ENCODE assay signal across 28 cellular contexts in genomic region chr13:44064376-44064775, GRCh38.
"Had no signal": no experiment of that assay in that cellular context is flagged by ENCODE, and none has a peak within 500 bp of the region (broad histone marks: within the 10 kb centered on the region; RNA-seq: fewer than 3 reads in every experiment).

No MANE protein-coding gene starts in this region.

- DNase-seq: naive thymus-derived CD4-positive, alpha-beta T cell; natural killer cell; occipital lobe; ovary; posterior cingulate gyrus; psoas muscle; right cardiac atrium; stimulated activated CD4-positive, alpha-beta T cell treated with anti-CD3 and anti-CD28 coated beads, Interleukin-15, amount 100 ng/mL, for 24 hours; stimulated activated CD4-positive, alpha-beta T cell treated with anti-CD3 and anti-CD28 coated beads, Interleukin-2, amount 100 ng/mL, for 24 hours; stimulated activated CD4-positive, alpha-beta T cell treated with anti-CD3 and anti-CD28 coated beads, Interleukin-2, amount 100 ng/mL, for 48 hours; stimulated activated CD4-positive, alpha-beta T cell treated with anti-CD3 and anti-CD28 coated beads, Interleukin-4, amount 100 ng/mL, for 24 hours; stimulated activated naive B cell treated with anti-CD40 and anti-IgM and Interleukin-4, amounts not matched to agents 10 μg/mL and 1 μg/mL and 100 μg/mL, for 72 hours; stimulated activated naive CD4-positive, alpha-beta T cell treated with Interleukin-2 at 50 U/mL for 16 hours; stomach; thyroid gland; upper lobe of right lung; uterus had no signal

- H3K27ac Mint-ChIP-seq: naive thymus-derived CD4-positive, alpha-beta T cell; natural killer cell; nephron; neural progenitor cell; progenitor cell of endocrine pancreas; stimulated activated effector memory CD8-positive, alpha-beta T cell treated with anti-CD3 and anti-CD28 coated beads, Interleukin-12 subunit alpha, Interleukin-12 subunit beta, amount 100 ng/mL, for 72 hours; stimulated activated naive B cell treated with anti-CD40 and anti-IgM and Interleukin-4, amounts not matched to agents 10 μg/mL and 1 μg/mL and 100 μg/mL, for 72 hours; stimulated activated naive CD8-positive, alpha-beta T cell treated with anti-CD3 and anti-CD28 coated beads, Interleukin-15, Interleukin-2, amounts not matched to agents 100 ng/mL and 50 ng/mL, for 24 hours; type B pancreatic cell had no signal

- H3K4me1 ChIP-seq: parathyroid adenoma, psoas muscle, thyroid gland, tibial nerve, upper lobe of right lung, uterus had no signal

- H3K9me3 ChIP-seq: ovary, psoas muscle, stomach, thoracic aorta, thyroid gland, tibial nerve, upper lobe of right lung, uterus had no signal

- H3K27me3 ChIP-seq: neural progenitor cell, ovary, stomach, thyroid gland, tibial nerve, upper lobe of right lung, uterus had no signal

- H3K4me3 Mint-ChIP-seq: naive thymus-derived CD4-positive, alpha-beta T cell; natural killer cell; nephron; neural progenitor cell; stimulated activated effector memory CD8-positive, alpha-beta T cell treated with anti-CD3 and anti-CD28 coated beads, Interleukin-12 subunit alpha, Interleukin-12 subunit beta, amount 100 ng/mL, for 72 hours; stimulated activated naive B cell treated with anti-CD40 and anti-IgM and Interleukin-4, amounts not matched to agents 10 μg/mL and 1 μg/mL and 100 μg/mL, for 72 hours; stimulated activated naive CD8-positive, alpha-beta T cell treated with anti-CD3 and anti-CD28 coated beads, Interleukin-15, Interleukin-2, amounts not matched to agents 100 ng/mL and 50 ng/mL, for 24 hours; type B pancreatic cell had no signal

- H3K36me3 ChIP-seq: neural progenitor cell, ovary, stomach, thoracic aorta, thyroid gland, tibial nerve, upper lobe of right lung, uterus had no signal

- H3K4me3 ChIP-seq: neural progenitor cell, ovary, psoas muscle, skin epidermis, stomach, thoracic aorta, thyroid gland, tibial nerve, upper lobe of right lung, uterus had no signal

- H3K27ac ChIP-seq: neural progenitor cell, ovary, parathyroid adenoma, psoas muscle, skin epidermis, stomach, thoracic aorta, thyroid gland, tibial nerve, upper lobe of right lung, uterus had no signal

- ATAC-seq: naive thymus-derived CD4-positive, alpha-beta T cell; natural killer cell; psoas muscle; right cardiac atrium; sciatic nerve; stimulated activated effector memory CD8-positive, alpha-beta T cell treated with anti-CD3 and anti-CD28 coated beads, Interleukin-12 subunit alpha, Interleukin-12 subunit beta, amount 100 ng/mL, for 72 hours; stimulated activated naive B cell treated with anti-CD40 and anti-IgM and Interleukin-4, amounts not matched to agents 10 μg/mL and 1 μg/mL and 100 μg/mL, for 72 hours; upper lobe of right lung had no signal

- H3K4me1 Mint-ChIP-seq: naive thymus-derived CD4-positive, alpha-beta T cell; natural killer cell; stimulated activated effector memory CD8-positive, alpha-beta T cell treated with anti-CD3 and anti-CD28 coated beads, Interleukin-12 subunit alpha, Interleukin-12 subunit beta, amount 100 ng/mL, for 72 hours; stimulated activated naive B cell treated with anti-CD40 and anti-IgM and Interleukin-4, amounts not matched to agents 10 μg/mL and 1 μg/mL and 100 μg/mL, for 72 hours had no signal

- H3K36me3 Mint-ChIP-seq: natural killer cell; stimulated activated effector memory CD8-positive, alpha-beta T cell treated with anti-CD3 and anti-CD28 coated beads, Interleukin-12 subunit alpha, Interleukin-12 subunit beta, amount 100 ng/mL, for 72 hours; stimulated activated naive B cell treated with anti-CD40 and anti-IgM and Interleukin-4, amounts not matched to agents 10 μg/mL and 1 μg/mL and 100 μg/mL, for 72 hours had no signal

- H3K9me3 Mint-ChIP-seq: natural killer cell; stimulated activated effector memory CD8-positive, alpha-beta T cell treated with anti-CD3 and anti-CD28 coated beads, Interleukin-12 subunit alpha, Interleukin-12 subunit beta, amount 100 ng/mL, for 72 hours; stimulated activated naive B cell treated with anti-CD40 and anti-IgM and Interleukin-4, amounts not matched to agents 10 μg/mL and 1 μg/mL and 100 μg/mL, for 72 hours; stimulated activated naive CD8-positive, alpha-beta T cell treated with anti-CD3 and anti-CD28 coated beads, Interleukin-15, Interleukin-2, amounts not matched to agents 100 ng/mL and 50 ng/mL, for 24 hours had no signal
